ENCODE assay signal across 9 cellular contexts in the genomic region with DNA sequence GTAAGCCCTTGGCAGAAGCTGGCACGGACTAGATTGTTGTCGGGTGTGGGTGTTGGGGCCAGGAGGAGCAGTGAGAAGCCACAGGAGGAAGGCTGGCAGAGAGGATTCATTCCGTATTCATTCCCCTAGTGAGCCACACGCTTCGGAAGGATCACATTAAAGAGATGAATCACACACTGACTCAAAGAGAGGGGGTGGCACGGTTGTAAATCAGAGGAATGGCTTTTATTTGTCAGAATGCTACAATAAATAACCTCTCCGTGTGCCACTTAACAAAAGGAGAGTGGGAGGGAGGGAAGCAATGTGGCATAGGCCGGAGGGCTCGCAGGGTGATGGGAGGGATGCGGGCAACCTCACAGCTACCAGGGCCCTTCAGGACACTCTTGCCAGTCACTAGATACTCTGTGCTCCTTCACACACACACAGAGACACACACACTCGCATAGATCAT.
DNase-seq lines count a peak whose midpoint lies in the region; ATAC-seq, FAIRE-seq and TF ChIP-seq lines count a peak whose summit lies in the region.
"Had no signal": no experiment of that assay in that cellular context is flagged by ENCODE, and none has a peak within 500 bp of the region (broad histone marks: within the 10 kb centered on the region; RNA-seq: fewer than 3 reads in every experiment).

No MANE protein-coding gene starts in this region.

- peak overlapping the region in 3 of 4 donors; percentile 61 to 71 (median 65) for H3K27ac ChIP-seq in esophagus squamous epithelium

- WGBS in esophagus squamous epithelium, 2 donors, result 13 to 28% methylated on average over 9 to 11 of the region's 11 CpGs
- WGBS in lower leg skin, 2 donors, result 21% methylated on average over 11 of the region's 11 CpGs

- H3K36me3 ChIP-seq in esophagus squamous epithelium, result no peaks in the 10 kb centered on the region

- FAIRE-seq in H54 (lab: Jason Lieb, UNC), result peak; percentile 95

- ATAC-seq in GM19023 (IDR thresholded peaks at IDR 0.05; ENCODE audit: unreplicated experiment) (no peak), HG02763 (IDR thresholded peaks at IDR 0.05; ENCODE audit: unreplicated experiment) (no peak)

- H3K4me3 ChIP-seq in esophagus squamous epithelium, result no peak overlapping the region
- H3K4me3 ChIP-seq in lower leg skin (ENCODE audit: low read depth, poor library complexity, severe bottlenecking), result no peak overlapping the region

- H3K4me1 ChIP-seq in esophagus squamous epithelium, result peaks cover 8 to 60% (median 19%) of the 10 kb centered on the region in 3 donors

- H3K27me3 ChIP-seq in esophagus squamous epithelium, result no peaks in the 10 kb centered on the region

- intact Hi-C loops in esophagus squamous epithelium (cut with DNase I) (no loop called here), lower leg skin (cut with DNase I; ENCODE audit: low total_unique reads) (no loop called here)

- no peak for TF ChIP-seq CTCF in esophagus squamous epithelium (IDR thresholded peaks at IDR 0.05)
- TF ChIP-seq CTCF in lower leg skin (IDR thresholded peaks at IDR 0.05), result no peak

- H3K9me3 ChIP-seq in esophagus squamous epithelium, result no peaks in the 10 kb centered on the region

- TF ChIP-seq POLR2A in H54 (IDR thresholded peaks at IDR 0.05; ENCODE audit: low read depth, low read length), result no peak
- no peak for TF ChIP-seq POLR2A in esophagus squamous epithelium (IDR thresholded peaks at IDR 0.05)
- TF ChIP-seq POLR2A in lower leg skin (IDR thresholded peaks at IDR 0.05), result no peak

- DNase-seq in H54 (ENCODE audit: insufficient read length, low spot score), result peak; percentile 90
- peak; percentile 95 for DNase-seq in RPMI7951 (ENCODE audit: low read depth)
- DNase-seq in esophagus squamous epithelium (lab: John Stamatoyannopoulos, UW), result no peak
- DNase-seq in stimulated activated CD4-positive, alpha-beta T cell treated with anti-CD3 and anti-CD28 coated beads, Interleukin-15, amount 100 ng/mL, for 24 hours, result peak; percentile 75
- DNase-seq in NCI-H748 (lab: John Stamatoyannopoulos, UW; ENCODE audit: unreplicated experiment), result no peak
- no peak for DNase-seq in lower leg skin (ENCODE audit: low spot score in 2 of 2)
- DNase-seq: H7 had no signal

Comparison
In these comparisons a context has a peak if more than half of its experiments do, and no peak if none do; other contexts are left out.
1. DNase-seq: peak in H54 (single experiment), RPMI7951 (single experiment) and stimulated activated CD4-positive, alpha-beta T cell treated with anti-CD3 and anti-CD28 coated beads, Interleukin-15, amount 100 ng/mL, for 24 hours (single experiment); none in esophagus squamous epithelium (single experiment), NCI-H748 (single experiment) and lower leg skin (0 of 2).